Comparison of ENCODE assay signal across 19 cellular contexts in genomic region chr5:141655020-141655419, GRCh38. TPM values are rescaled to one million over a fixed set of nuclear protein-coding genes. Genes with fewer than 3 reads are reported as not detected.
DNase-seq lines count a peak whose midpoint lies in the region; ATAC-seq, FAIRE-seq and TF ChIP-seq lines count a peak whose summit lies in the region.
"Had no signal": no experiment of that assay in that cellular context is flagged by ENCODE, and none has a peak within 500 bp of the region (broad histone marks: within the 10 kb centered on the region; RNA-seq: fewer than 3 reads in every experiment).

No MANE protein-coding gene starts in this region.

- no peak overlapping the region for H3K4me3 Mint-ChIP-seq in astrocyte (ENCODE audit: unreplicated experiment)
- H3K4me3 Mint-ChIP-seq in stimulated activated memory B cell treated with anti-CD40 and anti-IgM and Interleukin-4, amounts not matched to agents 10 μg/mL and 1 μg/mL and 100 μg/mL, for 72 hours: no peak overlapping the region
- H3K4me3 Mint-ChIP-seq: CD8-positive, alpha-beta T cell had no signal

- H3K18ac ChIP-seq in neuronal stem cell (ENCODE audit: low read length): no peak overlapping the region

- POLR2A ChIA-PET in HepG2 (lab: Yijun Ruan, JAX): no interaction called here

- no peak overlapping the region for H4K8ac ChIP-seq in neuronal stem cell (ENCODE audit: low read depth, low read length)

- no peak overlapping the region for H2BK12ac ChIP-seq in neuronal stem cell (ENCODE audit: low read length)

- no peak overlapping the region for H2AK5ac ChIP-seq in neuronal stem cell (ENCODE audit: low read depth, low read length)

- H3K4me1 ChIP-seq in HepG2 (ENCODE audit: insufficient read depth, low read length) (peaks cover 16% of the 10 kb centered on the region), right lobe of liver (no peaks in the 10 kb centered on the region), astrocyte (ENCODE audit: insufficient read depth, low read length) (peaks cover 29% of the 10 kb centered on the region), neuronal stem cell (ENCODE audit: control insufficient read depth in 2 of 2, insufficient read depth in 1 of 2, low read depth in 1 of 2, low read length in 2 of 2) (peaks cover 3 to 5% of the 10 kb centered on the region in 2 donors)

- FAIRE-seq in HepG2 (lab: Jason Lieb, UNC): no peak
- no peak for FAIRE-seq in astrocyte (lab: Jason Lieb, UNC)
- FAIRE-seq: GM12878 had no signal

- peaks cover 44% of the 10 kb centered on the region for H3K36me3 Mint-ChIP-seq in astrocyte (ENCODE audit: low read depth, unreplicated experiment)
- H3K36me3 Mint-ChIP-seq in stimulated activated memory B cell treated with anti-CD40 and anti-IgM and Interleukin-4, amounts not matched to agents 10 μg/mL and 1 μg/mL and 100 μg/mL, for 72 hours: no peaks in the 10 kb centered on the region
- H3K36me3 Mint-ChIP-seq: CD8-positive, alpha-beta T cell had no signal

- H3K14ac ChIP-seq in neuronal stem cell (ENCODE audit: low read length): no peak overlapping the region

- CTCF ChIA-PET in HepG2 (lab: Yijun Ruan, JAX; ENCODE audit: low intra/inter-chr PET ratio, low total read pairs): no interaction called here

- peaks cover 5 to 15% of the 10 kb centered on the region in 2 experiments; a peak in 4 of 5 replicates for H3K27me3 ChIP-seq in HepG2 (ENCODE audit: control insufficient read depth in 1 of 2, insufficient read depth in 2 of 2, low read length in 2 of 2)
- H3K27me3 ChIP-seq in right lobe of liver: no peaks in the 10 kb centered on the region
- no peaks in the 10 kb centered on the region for H3K27me3 ChIP-seq in astrocyte (ENCODE audit: insufficient read depth, low read length)
- H3K27me3 ChIP-seq in neuronal stem cell (ENCODE audit: control insufficient read depth in 3 of 3, insufficient read depth in 3 of 3, low read depth in 1 of 3, low read length in 3 of 3): no peaks in the 10 kb centered on the region
- H3K27me3 ChIP-seq: BLaER1 had no signal

- TF ChIP-seq POLR2A in HepG2 (IDR thresholded peaks at IDR 0.05; ENCODE audit: insufficient read depth in 1 of 2, low read depth in 2 of 2, low read length in 2 of 2) (no peak), right lobe of liver (IDR thresholded peaks at IDR 0.05) (no peak)

- H2AFZ ChIP-seq in HepG2 (ENCODE audit: low read length) (no peak overlapping the region), astrocyte (ENCODE audit: low read depth, low read length) (no peak overlapping the region), neuronal stem cell (ENCODE audit: low read length) (no peak overlapping the region)

- H3K27ac ChIP-seq in HepG2 (ENCODE audit: extremely low read length, insufficient read depth, low read length): no peak overlapping the region
- H3K27ac ChIP-seq in right lobe of liver: no peak overlapping the region
- no peak overlapping the region for H3K27ac ChIP-seq in astrocyte (ENCODE audit: low read depth, low read length)
- H3K27ac ChIP-seq in neuronal stem cell (replicated peaks; ENCODE audit: low read length): no peak overlapping the region
- H3K27ac ChIP-seq: BLaER1, HL-60 had no signal

- H3K9ac ChIP-seq in HepG2 (ENCODE audit: insufficient read depth, low read depth, low read length): no peak overlapping the region
- H3K9ac ChIP-seq in astrocyte (ENCODE audit: low read length): no peak overlapping the region
- H3K9ac ChIP-seq in neuronal stem cell (ENCODE audit: low read depth, low read length, poor library complexity): peak overlapping the region; percentile 45
- H3K9ac ChIP-seq: BLaER1 had no signal

- TF ChIP-seq EP300 in HepG2 (IDR thresholded peaks at IDR 0.05; ENCODE audit: low read depth in 2 of 2, low read length in 2 of 2) (no peak), HepG2 (CRISPR knock-in tag; IDR thresholded peaks at IDR 0.05; ENCODE audit: borderline replicate concordance) (no peak)

- H3K4me2 ChIP-seq in HepG2 (ENCODE audit: low read depth, low read length) (no peak overlapping the region), astrocyte (ENCODE audit: low read length) (no peak overlapping the region), neuronal stem cell (ENCODE audit: insufficient read depth, low read length, poor library complexity, severe bottlenecking) (no peak overlapping the region)
- H3K4me2 ChIP-seq: BLaER1 had no signal

- H4K20me1 ChIP-seq in HepG2 (ENCODE audit: insufficient read depth, low read length): no peaks in the 10 kb centered on the region
- no peaks in the 10 kb centered on the region for H4K20me1 ChIP-seq in astrocyte (ENCODE audit: insufficient read depth, low read length)
- H4K20me1 ChIP-seq: BLaER1 had no signal

- TF ChIP-seq CTCF in HepG2 (CRISPR knock-in tag; IDR thresholded peaks at IDR 0.05) (no peak), right lobe of liver (IDR thresholded peaks at IDR 0.05) (no peak), astrocyte (IDR thresholded peaks at IDR 0.05; ENCODE audit: insufficient read depth, low read depth, low read length) (no peak)

- 41% methylated on average over 7 of the region's 7 CpGs for WGBS in HepG2 (ENCODE audit: low lambda C conversion rate)
- WGBS in right lobe of liver (ENCODE audit: insufficient coverage, low coverage, low lambda C conversion rate, missing lambda C conversion rate): 81% methylated on average over 7 of the region's 7 CpGs
- no CpG with 5 or more reads among the region's 7 CpGs for WGBS in neuronal stem cell (ENCODE audit: extremely low coverage in 2 of 2, insufficient read length in 2 of 2, insufficient replicate concordance in 1 of 2), 2 donors

- no peaks in the 10 kb centered on the region for H3K36me3 ChIP-seq in HepG2 (replicated peaks in 1 of 2; ENCODE audit: control insufficient read depth in 1 of 2, insufficient read depth in 2 of 2, low read length in 2 of 2)
- H3K36me3 ChIP-seq in right lobe of liver: no peaks in the 10 kb centered on the region
- peaks cover 9% of the 10 kb centered on the region for H3K36me3 ChIP-seq in astrocyte (ENCODE audit: insufficient read depth, low read length)
- peaks cover 30% of the 10 kb centered on the region in 2 donors for H3K36me3 ChIP-seq in neuronal stem cell (replicated peaks in 1 of 2; ENCODE audit: control insufficient read depth in 2 of 2, insufficient read depth in 2 of 2, low read length in 2 of 2)

- H3K4me3 ChIP-seq in HepG2 (replicated peaks in 1 of 3; ENCODE audit: insufficient read depth in 1 of 3, low read depth in 2 of 3, low read length in 3 of 3) (no peak overlapping the region), right lobe of liver (no peak overlapping the region), astrocyte (ENCODE audit: insufficient read depth, low read depth, low read length) (no peak overlapping the region), neuronal stem cell (ENCODE audit: low read length in 2 of 2) (no peak overlapping the region)
- H3K4me3 ChIP-seq: BLaER1, GM12878 had no signal

- H3K9me3 Mint-ChIP-seq in astrocyte (ENCODE audit: unreplicated experiment): no peaks in the 10 kb centered on the region
- H3K9me3 Mint-ChIP-seq in stimulated activated memory B cell treated with anti-CD40 and anti-IgM and Interleukin-4, amounts not matched to agents 10 μg/mL and 1 μg/mL and 100 μg/mL, for 72 hours: peaks cover 4% of the 10 kb centered on the region
- H3K9me3 Mint-ChIP-seq: CD8-positive, alpha-beta T cell had no signal

- H3K79me2 ChIP-seq in HepG2 (ENCODE audit: insufficient read depth, low read length) (no peaks in the 10 kb centered on the region), astrocyte (ENCODE audit: insufficient read depth, low read length) (peaks cover 3% of the 10 kb centered on the region)

- H2BK5ac ChIP-seq in neuronal stem cell (ENCODE audit: low read length): no peak overlapping the region

- intact Hi-C loops in HepG2 (cut with micrococcal nuclease; ENCODE audit: unreplicated experiment) (no loop called here), right lobe of liver (cut with DNase I) (no loop called here)

- no peak overlapping the region for H4K91ac ChIP-seq in neuronal stem cell (ENCODE audit: low read depth, low read length, poor library complexity)

- DNase-seq in HepG2 (ENCODE audit: low spot score): no peak
- no peak for DNase-seq in right lobe of liver
- no peak for DNase-seq in astrocyte (ENCODE audit: low read depth)
- no peak for DNase-seq in neuronal stem cell (ENCODE audit: low spot score)
- no peak for DNase-seq in DMS153 (lab: John Stamatoyannopoulos, UW)
- DNase-seq: CD8-positive, alpha-beta T cell; DMS 273 treated with DMSO at 0.1 percent for 48 hours; GOT3; H7; KBM-7 had no signal

- in situ Hi-C loops in HepG2 (cut with HindIII; ENCODE audit: extremely low pct_ligation_motif_present, low pct_unique_long_range_greater_than_20kb): no loop called here

- ATAC-seq in HepG2: no peak
- ATAC-seq in right lobe of liver: no peak
- no peak for ATAC-seq in HG03565 (IDR thresholded peaks at IDR 0.05; ENCODE audit: unreplicated experiment)
- no peak for ATAC-seq in stimulated activated memory B cell treated with anti-CD40 and anti-IgM and Interleukin-4, amounts not matched to agents 10 μg/mL and 1 μg/mL and 100 μg/mL, for 72 hours
- ATAC-seq in HG03280 (IDR thresholded peaks at IDR 0.05; ENCODE audit: unreplicated experiment): no peak
- ATAC-seq: CD8-positive, alpha-beta T cell; GM12878; HCT116 had no signal

- no peak for TF ChIP-seq RAD21 in HepG2 (CRISPR knock-in tag; IDR thresholded peaks at IDR 0.05)

- no peak overlapping the region for H2BK120ac ChIP-seq in neuronal stem cell (ENCODE audit: low read depth, low read length)

- H3K9me3 ChIP-seq in HepG2 (ENCODE audit: low read length) (no peaks in the 10 kb centered on the region), right lobe of liver (no peaks in the 10 kb centered on the region), astrocyte (ENCODE audit: insufficient read depth, low read depth, low read length) (no peaks in the 10 kb centered on the region), neuronal stem cell (replicated peaks in 1 of 2; ENCODE audit: control insufficient read depth in 2 of 2, insufficient read depth in 1 of 2, low read depth in 1 of 2, low read length in 2 of 2) (no peaks in the 10 kb centered on the region)
- H3K9me3 ChIP-seq: BLaER1 had no signal

- H3K4me1 Mint-ChIP-seq in astrocyte (ENCODE audit: low read depth, unreplicated experiment): peaks cover 23% of the 10 kb centered on the region
- peaks cover 26% of the 10 kb centered on the region for H3K4me1 Mint-ChIP-seq in stimulated activated memory B cell treated with anti-CD40 and anti-IgM and Interleukin-4, amounts not matched to agents 10 μg/mL and 1 μg/mL and 100 μg/mL, for 72 hours

- no TSS peak for BruUV-seq in HepG2 (replicated peaks; lab: Mats Ljungman, UMichigan)

- no peaks in the 10 kb centered on the region for H3K27me3 Mint-ChIP-seq in astrocyte (ENCODE audit: low read depth, unreplicated experiment)
- H3K27me3 Mint-ChIP-seq in stimulated activated memory B cell treated with anti-CD40 and anti-IgM and Interleukin-4, amounts not matched to agents 10 μg/mL and 1 μg/mL and 100 μg/mL, for 72 hours: peaks cover 29% of the 10 kb centered on the region

- H3K4ac ChIP-seq in neuronal stem cell (ENCODE audit: low read length): no peak overlapping the region

- H3K27ac Mint-ChIP-seq in astrocyte (ENCODE audit: unreplicated experiment): peak overlapping the region; percentile 45
- H3K27ac Mint-ChIP-seq in stimulated activated memory B cell treated with anti-CD40 and anti-IgM and Interleukin-4, amounts not matched to agents 10 μg/mL and 1 μg/mL and 100 μg/mL, for 72 hours: no peak overlapping the region
- H3K27ac Mint-ChIP-seq: CD8-positive, alpha-beta T cell; IgD-negative memory B cell had no signal

- H3K79me1 ChIP-seq in neuronal stem cell (ENCODE audit: low read depth, low read length): no peaks in the 10 kb centered on the region

- H2BK15ac ChIP-seq in neuronal stem cell (ENCODE audit: low read length): no peak overlapping the region

- H3K23ac ChIP-seq in neuronal stem cell (ENCODE audit: low read depth, low read length, poor library complexity): no peak overlapping the region

RNA-seq across cellular contexts. Expression of gene FCHSD1, which starts 3.8 kb away (rescaled TPM):
- total RNA-seq in HepG2 (2016; rRNA removed; fragmentation: Illumina TruSeq; extraction: Trizol) (3.6 and 5.5 TPM in 2 replicates), right lobe of liver (1 to 10 TPM in 5 of 6 experiments, under 1 TPM in 1; 0.77 to 6.4 (median 3.3) TPM), astrocyte (39.4 and 40.6 TPM in 2 replicates)
- total RNA-seq in HepG2 (2016; cell fraction: cytosol; rRNA removed; fragmentation: Illumina TruSeq; extraction: Trizol; ENCODE audit: low read depth): 1.8 and 2.5 TPM in 2 replicates
- total RNA-seq in HepG2 (2016; cell fraction: insoluble cytoplasmic fraction; rRNA removed; fragmentation: Illumina TruSeq; extraction: Trizol): 3.8 and 9.1 TPM in 2 replicates
- total RNA-seq in HepG2 (2016; cell fraction: membrane; rRNA removed; fragmentation: Illumina TruSeq; extraction: Trizol): 1.0 and 1.4 TPM in 2 replicates
- total RNA-seq in HepG2 (2016; cell fraction: nucleus; rRNA removed; fragmentation: Illumina TruSeq; extraction: Trizol): 11.4 and 14.4 TPM in 2 replicates
- 15.4 and 20.7 TPM in 2 replicates for polyA plus RNA-seq in HepG2 (2011; rRNA removed)
- 5.5 and 7.5 TPM in 2 replicates for polyA plus RNA-seq in HepG2 (2011; cell fraction: cytosol; rRNA removed)
- 160 and 175 TPM in 2 replicates for polyA plus RNA-seq in HepG2 (2011; cell fraction: nucleus; rRNA removed)
- polyA plus RNA-seq in HepG2 (2012): 10.0 and 11.9 TPM in 2 replicates
- polyA plus RNA-seq in HepG2 (2016; cell fraction: cytosol; fragmentation: Illumina TruSeq; extraction: Trizol; ENCODE audit: low read depth): 0.36 and 0.44 TPM in 2 replicates
- 2.3 and 3.2 TPM in 2 replicates for polyA plus RNA-seq in HepG2 (2016; cell fraction: insoluble cytoplasmic fraction; fragmentation: Illumina TruSeq; extraction: Trizol; ENCODE audit: low read depth)
- polyA plus RNA-seq in HepG2 (2016; cell fraction: membrane; fragmentation: Illumina TruSeq; extraction: Trizol; ENCODE audit: low read depth): 0.33 and 0.88 TPM in 2 replicates
- polyA plus RNA-seq in HepG2 (2016; cell fraction: nucleus; fragmentation: Illumina TruSeq; extraction: Trizol; ENCODE audit: insufficient read depth, low read depth): 29.0 and 35.7 TPM in 2 replicates
- polyA minus RNA-seq in HepG2 (2011; rRNA and poly(A)+ RNA removed; ENCODE audit: low replicate concordance): 7.2 and 9.9 TPM in 2 replicates
- 4.6 and 5.0 TPM in 2 replicates for polyA minus RNA-seq in HepG2 (2011; cell fraction: cytosol; rRNA and poly(A)+ RNA removed)
- polyA minus RNA-seq in HepG2 (2011; cell fraction: nucleus; rRNA and poly(A)+ RNA removed): 29.2 and 32.2 TPM in 2 replicates
- 11.3 TPM for polyA plus RNA-seq in neuronal stem cell (2013, experiment 1 of 2)
- 10.9 TPM for polyA plus RNA-seq in neuronal stem cell (2013, experiment 2 of 2)

RNA-seq across cellular contexts. Expression of gene RELL2, which starts 18.2 kb away (rescaled TPM):
- total RNA-seq in HepG2 (2016; rRNA removed; fragmentation: Illumina TruSeq; extraction: Trizol): 5.2 and 8.3 TPM in 2 replicates
- total RNA-seq in HepG2 (2016; cell fraction: cytosol; rRNA removed; fragmentation: Illumina TruSeq; extraction: Trizol; ENCODE audit: low read depth): 4.3 and 4.9 TPM in 2 replicates
- total RNA-seq in HepG2 (2016; cell fraction: insoluble cytoplasmic fraction; rRNA removed; fragmentation: Illumina TruSeq; extraction: Trizol): 5.4 and 6.7 TPM in 2 replicates
- 9.5 and 10.1 TPM in 2 replicates for total RNA-seq in HepG2 (2016; cell fraction: membrane; rRNA removed; fragmentation: Illumina TruSeq; extraction: Trizol)
- total RNA-seq in HepG2 (2016; cell fraction: nucleus; rRNA removed; fragmentation: Illumina TruSeq; extraction: Trizol): 6.6 and 7.9 TPM in 2 replicates
- 6.4 and 9.9 TPM in 2 replicates for polyA plus RNA-seq in HepG2 (2011; rRNA removed)
- polyA plus RNA-seq in HepG2 (2011; cell fraction: cytosol; rRNA removed): 6.7 and 9.8 TPM in 2 replicates
- polyA plus RNA-seq in HepG2 (2011; cell fraction: nucleus; rRNA removed): 46.2 and 47.3 TPM in 2 replicates
- 2.0 and 3.6 TPM in 2 replicates for polyA plus RNA-seq in HepG2 (2012)
- 5.7 and 6.7 TPM in 2 replicates for polyA plus RNA-seq in HepG2 (2016; cell fraction: cytosol; fragmentation: Illumina TruSeq; extraction: Trizol; ENCODE audit: low read depth)
- polyA plus RNA-seq in HepG2 (2016; cell fraction: insoluble cytoplasmic fraction; fragmentation: Illumina TruSeq; extraction: Trizol; ENCODE audit: low read depth): 5.5 and 6.8 TPM in 2 replicates
- 10.5 and 11.3 TPM in 2 replicates for polyA plus RNA-seq in HepG2 (2016; cell fraction: membrane; fragmentation: Illumina TruSeq; extraction: Trizol; ENCODE audit: low read depth)
- 21.1 and 22.8 TPM in 2 replicates for polyA plus RNA-seq in HepG2 (2016; cell fraction: nucleus; fragmentation: Illumina TruSeq; extraction: Trizol; ENCODE audit: insufficient read depth, low read depth)
- polyA minus RNA-seq in HepG2 (2011; rRNA and poly(A)+ RNA removed; ENCODE audit: low replicate concordance): 0.84 and 5.2 TPM in 2 replicates
- polyA minus RNA-seq in HepG2 (2011; cell fraction: cytosol; rRNA and poly(A)+ RNA removed): 1.8 and 2.8 TPM in 2 replicates
- polyA minus RNA-seq in HepG2 (2011; cell fraction: nucleus; rRNA and poly(A)+ RNA removed): 7.8 and 10.2 TPM in 2 replicates
- 1 to 10 TPM in 4 of 6 experiments, under 1 TPM in 2; 0.53 to 2.6 (median 1.2) TPM for total RNA-seq in right lobe of liver
- total RNA-seq in astrocyte: 12.2 and 12.9 TPM in 2 replicates
- polyA plus RNA-seq in neuronal stem cell (2013, experiment 1 of 2): 2.6 TPM
- 2.5 TPM for polyA plus RNA-seq in neuronal stem cell (2013, experiment 2 of 2)

RNA-seq across cellular contexts. Expression of gene HDAC3, which starts 18.4 kb away (rescaled TPM):
- total RNA-seq in HepG2 (2016; rRNA removed; fragmentation: Illumina TruSeq; extraction: Trizol) (83.9 and 84.0 TPM in 2 replicates), right lobe of liver (10 to 100 TPM; 18.2 to 26.5 (median 23.3) TPM), astrocyte (60.7 and 63.8 TPM in 2 replicates)
- 89.0 and 95.8 TPM in 2 replicates for total RNA-seq in HepG2 (2016; cell fraction: cytosol; rRNA removed; fragmentation: Illumina TruSeq; extraction: Trizol; ENCODE audit: low read depth)
- 75.9 and 87.3 TPM in 2 replicates for total RNA-seq in HepG2 (2016; cell fraction: insoluble cytoplasmic fraction; rRNA removed; fragmentation: Illumina TruSeq; extraction: Trizol)
- total RNA-seq in HepG2 (2016; cell fraction: membrane; rRNA removed; fragmentation: Illumina TruSeq; extraction: Trizol): 136 and 149 TPM in 2 replicates
- 60.2 and 60.8 TPM in 2 replicates for total RNA-seq in HepG2 (2016; cell fraction: nucleus; rRNA removed; fragmentation: Illumina TruSeq; extraction: Trizol)
- polyA plus RNA-seq in HepG2 (2011; rRNA removed): 90.0 and 94.1 TPM in 2 replicates
- 84.3 and 85.4 TPM in 2 replicates for polyA plus RNA-seq in HepG2 (2011; cell fraction: cytosol; rRNA removed)
- polyA plus RNA-seq in HepG2 (2011; cell fraction: nucleus; rRNA removed): 161 and 166 TPM in 2 replicates
- 55.1 and 57.0 TPM in 2 replicates for polyA plus RNA-seq in HepG2 (2012)
- polyA plus RNA-seq in HepG2 (2016; cell fraction: cytosol; fragmentation: Illumina TruSeq; extraction: Trizol; ENCODE audit: low read depth): 93.9 and 113 TPM in 2 replicates
- polyA plus RNA-seq in HepG2 (2016; cell fraction: insoluble cytoplasmic fraction; fragmentation: Illumina TruSeq; extraction: Trizol; ENCODE audit: low read depth): 80.8 and 88.3 TPM in 2 replicates
- polyA plus RNA-seq in HepG2 (2016; cell fraction: membrane; fragmentation: Illumina TruSeq; extraction: Trizol; ENCODE audit: low read depth): 128 and 150 TPM in 2 replicates
- 126 and 133 TPM in 2 replicates for polyA plus RNA-seq in HepG2 (2016; cell fraction: nucleus; fragmentation: Illumina TruSeq; extraction: Trizol; ENCODE audit: insufficient read depth, low read depth)
- polyA minus RNA-seq in HepG2 (2011; rRNA and poly(A)+ RNA removed; ENCODE audit: low replicate concordance): 103 and 109 TPM in 2 replicates
- 38.4 TPM in 2 replicates for polyA minus RNA-seq in HepG2 (2011; cell fraction: cytosol; rRNA and poly(A)+ RNA removed)
- polyA minus RNA-seq in HepG2 (2011; cell fraction: nucleus; rRNA and poly(A)+ RNA removed): 73.1 TPM in 2 replicates
- 61.4 TPM for polyA plus RNA-seq in neuronal stem cell (2013, experiment 1 of 2)
- 61.9 TPM for polyA plus RNA-seq in neuronal stem cell (2013, experiment 2 of 2)

RNA-seq across cellular contexts. Expression of gene ARAP3, which starts 27.0 kb away (rescaled TPM):
- total RNA-seq in HepG2 (2016; rRNA removed; fragmentation: Illumina TruSeq; extraction: Trizol) (0.07 TPM in 1 of 2 replicates, not detected in the other), right lobe of liver (1 to 10 TPM; 1.4 to 6.0 (median 3.7) TPM), astrocyte (14.9 and 17.4 TPM in 2 replicates)
- not detected in 2 replicates for total RNA-seq in HepG2 (2016; cell fraction: cytosol; rRNA removed; fragmentation: Illumina TruSeq; extraction: Trizol; ENCODE audit: low read depth)
- total RNA-seq in HepG2 (2016; cell fraction: insoluble cytoplasmic fraction; rRNA removed; fragmentation: Illumina TruSeq; extraction: Trizol): 0.04 and 0.10 TPM in 2 replicates
- total RNA-seq in HepG2 (2016; cell fraction: membrane; rRNA removed; fragmentation: Illumina TruSeq; extraction: Trizol): 0.06 TPM in 1 of 2 replicates, not detected in the other
- not detected in 2 replicates for total RNA-seq in HepG2 (2016; cell fraction: nucleus; rRNA removed; fragmentation: Illumina TruSeq; extraction: Trizol)
- polyA plus RNA-seq in HepG2 (2011; rRNA removed): 0.20 and 0.25 TPM in 2 replicates
- 0.08 and 0.15 TPM in 2 replicates for polyA plus RNA-seq in HepG2 (2011; cell fraction: cytosol; rRNA removed)
- 1.1 and 2.6 TPM in 2 replicates for polyA plus RNA-seq in HepG2 (2011; cell fraction: nucleus; rRNA removed)
- polyA plus RNA-seq in HepG2 (2012): 0.17 TPM in 1 of 2 replicates, not detected in the other
- polyA plus RNA-seq in HepG2 (2016; cell fraction: cytosol; fragmentation: Illumina TruSeq; extraction: Trizol; ENCODE audit: low read depth): not detected in 2 replicates
- polyA plus RNA-seq in HepG2 (2016; cell fraction: insoluble cytoplasmic fraction; fragmentation: Illumina TruSeq; extraction: Trizol; ENCODE audit: low read depth): 0.05 TPM in 1 of 2 replicates, not detected in the other
- polyA plus RNA-seq in HepG2 (2016; cell fraction: membrane; fragmentation: Illumina TruSeq; extraction: Trizol; ENCODE audit: low read depth): not detected in 2 replicates
- polyA plus RNA-seq in HepG2 (2016; cell fraction: nucleus; fragmentation: Illumina TruSeq; extraction: Trizol; ENCODE audit: insufficient read depth, low read depth): 0.12 and 0.53 TPM in 2 replicates
- polyA minus RNA-seq in HepG2 (2011; rRNA and poly(A)+ RNA removed; ENCODE audit: low replicate concordance): 0.64 and 8.2 TPM in 2 replicates
- polyA minus RNA-seq in HepG2 (2011; cell fraction: cytosol; rRNA and poly(A)+ RNA removed): 0.20 TPM in 1 of 2 replicates, not detected in the other
- 0.12 and 0.26 TPM in 2 replicates for polyA minus RNA-seq in HepG2 (2011; cell fraction: nucleus; rRNA and poly(A)+ RNA removed)
- 19.7 TPM for polyA plus RNA-seq in neuronal stem cell (2013, experiment 1 of 2)
- polyA plus RNA-seq in neuronal stem cell (2013, experiment 2 of 2): 19.5 TPM
- total RNA-seq: G401 had no signal
- polyA plus RNA-seq: IgD-negative memory B cell had no signal

RNA-seq across cellular contexts. Expression of gene DIAPH1, which starts 36.2 kb away (rescaled TPM):
- total RNA-seq in HepG2 (2016; rRNA removed; fragmentation: Illumina TruSeq; extraction: Trizol): 28.5 and 33.9 TPM in 2 replicates
- 16.5 and 21.3 TPM in 2 replicates for total RNA-seq in HepG2 (2016; cell fraction: cytosol; rRNA removed; fragmentation: Illumina TruSeq; extraction: Trizol; ENCODE audit: low read depth)
- total RNA-seq in HepG2 (2016; cell fraction: insoluble cytoplasmic fraction; rRNA removed; fragmentation: Illumina TruSeq; extraction: Trizol): 24.1 and 31.9 TPM in 2 replicates
- 20.9 and 21.2 TPM in 2 replicates for total RNA-seq in HepG2 (2016; cell fraction: membrane; rRNA removed; fragmentation: Illumina TruSeq; extraction: Trizol)
- total RNA-seq in HepG2 (2016; cell fraction: nucleus; rRNA removed; fragmentation: Illumina TruSeq; extraction: Trizol): 95.2 and 104 TPM in 2 replicates
- polyA plus RNA-seq in HepG2 (2011; rRNA removed): 25.1 and 33.2 TPM in 2 replicates
- polyA plus RNA-seq in HepG2 (2011; cell fraction: cytosol; rRNA removed): 18.7 and 25.7 TPM in 2 replicates
- polyA plus RNA-seq in HepG2 (2011; cell fraction: nucleus; rRNA removed): 126 and 140 TPM in 2 replicates
- 45.7 and 49.8 TPM in 2 replicates for polyA plus RNA-seq in HepG2 (2012)
- 5.1 and 6.3 TPM in 2 replicates for polyA plus RNA-seq in HepG2 (2016; cell fraction: cytosol; fragmentation: Illumina TruSeq; extraction: Trizol; ENCODE audit: low read depth)
- 24.9 and 33.0 TPM in 2 replicates for polyA plus RNA-seq in HepG2 (2016; cell fraction: insoluble cytoplasmic fraction; fragmentation: Illumina TruSeq; extraction: Trizol; ENCODE audit: low read depth)
- polyA plus RNA-seq in HepG2 (2016; cell fraction: membrane; fragmentation: Illumina TruSeq; extraction: Trizol; ENCODE audit: low read depth): 7.9 and 10.1 TPM in 2 replicates
- polyA plus RNA-seq in HepG2 (2016; cell fraction: nucleus; fragmentation: Illumina TruSeq; extraction: Trizol; ENCODE audit: insufficient read depth, low read depth): 123 and 124 TPM in 2 replicates
- 105 and 207 TPM in 2 replicates for polyA minus RNA-seq in HepG2 (2011; rRNA and poly(A)+ RNA removed; ENCODE audit: low replicate concordance)
- polyA minus RNA-seq in HepG2 (2011; cell fraction: cytosol; rRNA and poly(A)+ RNA removed): 30.1 and 34.9 TPM in 2 replicates
- 129 and 140 TPM in 2 replicates for polyA minus RNA-seq in HepG2 (2011; cell fraction: nucleus; rRNA and poly(A)+ RNA removed)
- 100 to 1,000 TPM in 4 of 6 experiments, 10 to 100 TPM in 2; 93.7 to 114 (median 107) TPM for total RNA-seq in right lobe of liver
- 63.5 and 78.8 TPM in 2 replicates for total RNA-seq in astrocyte
- polyA plus RNA-seq in neuronal stem cell (2013, experiment 1 of 2): 34.7 TPM
- 34.1 TPM for polyA plus RNA-seq in neuronal stem cell (2013, experiment 2 of 2)
